Comparison of ENCODE assay signal across 18 cellular contexts in genomic region chr7:158945514-158945913, GRCh38.
DNase-seq lines count a peak whose midpoint lies in the region; ATAC-seq and TF ChIP-seq lines count a peak whose summit lies in the region.
"Had no signal": no experiment of that assay in that cellular context is flagged by ENCODE, and none has a peak within 500 bp of the region (broad histone marks: within the 10 kb centered on the region; RNA-seq: fewer than 3 reads in every experiment).

No MANE protein-coding gene starts in this region.

- no peak overlapping the region for H4K91ac ChIP-seq in H9 (ENCODE audit: insufficient read length, low read depth, low read length)

- no peak overlapping the region for H3K4ac ChIP-seq in H9 (ENCODE audit: low read depth, low read length)

- H3K4me1 Mint-ChIP-seq in Caco-2 (ENCODE audit: low read depth, unreplicated experiment) = no peaks in the 10 kb centered on the region
- H3K4me1 Mint-ChIP-seq in H9 = no peaks in the 10 kb centered on the region
- H3K4me1 Mint-ChIP-seq: CD8-positive, alpha-beta memory T cell had no signal

- H3K56ac ChIP-seq in H9 (ENCODE audit: insufficient read length, low read depth, low read length) = no peak overlapping the region

- no peak overlapping the region for H3K4me3 Mint-ChIP-seq in Caco-2 (ENCODE audit: unreplicated experiment)
- no peak overlapping the region for H3K4me3 Mint-ChIP-seq in H9
- H3K4me3 Mint-ChIP-seq: CD8-positive, alpha-beta memory T cell had no signal

- no peak overlapping the region for H2AFZ ChIP-seq in H9 (ENCODE audit: low read length)

- DNase-seq in Caco-2 (peak in 1 of 2 experiments; percentile 26), H9 (no peak), mesenteric fat pad (ENCODE audit: low spot score) (peak; percentile 68), KG1 (lab: John Stamatoyannopoulos, UW) (no peak)
- DNase-seq in activated naive CD4-positive, alpha-beta T cell treated with anti-CD3 and anti-CD28 coated beads, Interleukin-2, amount 50 U/mL, for 16 hours = no peak
- DNase-seq: C1 segment of cervical spinal cord; CD8-positive, alpha-beta memory T cell; DMS79 treated with DMSO at 0.1 percent for 48 hours; HCEC 1CT; NCI-H1105 treated with DMSO at 0.1 percent for 48 hours; NCI-H1694; NCI-H2107; NCI-H2227 treated with DMSO at 0.1 percent for 48 hours; NCI-H524 treated with DMSO at 0.1 percent for 48 hours; SHP77 had no signal

- no peak overlapping the region for H3K23ac ChIP-seq in H9 (ENCODE audit: insufficient read length, low read depth, low read length)

- peaks cover 2% of the 10 kb centered on the region for H3K36me3 ChIP-seq in Caco-2 (ENCODE audit: control insufficient read depth, insufficient read depth, low read length)

- peaks cover 13% of the 10 kb centered on the region for H3K9me3 Mint-ChIP-seq in Caco-2 (ENCODE audit: unreplicated experiment)
- H3K9me3 Mint-ChIP-seq in H9 = peaks cover 13% of the 10 kb centered on the region in 2 experiments; a peak in 4 of 5 replicates

- H3K27ac Mint-ChIP-seq in Caco-2 (ENCODE audit: unreplicated experiment) (no peak overlapping the region), H9 (no peak overlapping the region)
- H3K27ac Mint-ChIP-seq: CD8-positive, alpha-beta memory T cell had no signal

- H3K4me2 ChIP-seq in H9 (ENCODE audit: insufficient read depth, insufficient read length, low read length) = no peak overlapping the region

- H3K18ac ChIP-seq in H9 (ENCODE audit: insufficient read length, low read depth, low read length) = no peak overlapping the region

- ATAC-seq in GM21737 (IDR thresholded peaks at IDR 0.05; ENCODE audit: unreplicated experiment) = no peak

- no peaks in the 10 kb centered on the region for H4K20me1 ChIP-seq in H9 (ENCODE audit: control insufficient read depth, insufficient read depth, insufficient read length)

- POLR2A ChIA-PET in Caco-2 (lab: Charles Lee) = no interaction called here

- no peak overlapping the region for H2BK5ac ChIP-seq in H9 (ENCODE audit: insufficient read length, low read length)

- CTCF ChIA-PET in Caco-2 (lab: Charles Lee) = no interaction called here

- peaks cover 19% of the 10 kb centered on the region for H3K36me3 Mint-ChIP-seq in Caco-2 (ENCODE audit: insufficient read depth, unreplicated experiment)
- peaks cover 32 to 67% (median 61%) of the 10 kb centered on the region in 3 experiments for H3K36me3 Mint-ChIP-seq in H9 (ENCODE audit: insufficient read depth in 1 of 3, low read depth in 3 of 3)

- TSS peak; percentile 33 for BruUV-seq in Caco-2 (replicated peaks; lab: Mats Ljungman, UMichigan)

- no peak overlapping the region for H2BK120ac ChIP-seq in H9 (ENCODE audit: low read depth, low read length, poor library complexity, severe bottlenecking)

- no peak overlapping the region for H4K8ac ChIP-seq in H9 (replicated peaks; ENCODE audit: insufficient read length, low read depth, low read length)

- H3K27ac ChIP-seq in H9 (ENCODE audit: insufficient read length, low read depth, low read length) (no peak overlapping the region), cingulate gyrus (ENCODE audit: low read depth, low read length) (peak overlapping the region; percentile 60)
- H3K27ac ChIP-seq: SK-N-MC had no signal

- no peak overlapping the region for H2BK20ac ChIP-seq in H9 (ENCODE audit: low read depth, low read length, poor library complexity, severe bottlenecking)

- no peak overlapping the region for H3K14ac ChIP-seq in H9 (ENCODE audit: insufficient read depth, low read length)

- H3K4me3 ChIP-seq in Caco-2 (ENCODE audit: low read depth, low read length) = no peak overlapping the region
- H3K4me3 ChIP-seq: SK-N-MC had no signal

- no peak overlapping the region for H3K9ac ChIP-seq in H9 (ENCODE audit: extremely low read depth, insufficient read length, low read length)

- H3K79me2 ChIP-seq in H9 (ENCODE audit: insufficient read depth, low read length) = 0 out of 2 replicates have a peak, but pooled peaks cover 2% of the 10 kb centered on the region

- WGBS in H9 (ENCODE audit: extremely low coverage, insufficient read length, low lambda C conversion rate) = no CpG with 5 or more reads among the region's 12 CpGs

- no peaks in the 10 kb centered on the region for H3K4me1 ChIP-seq in Caco-2
- H3K4me1 ChIP-seq in H9 (ENCODE audit: insufficient read depth, low read length) = no peaks in the 10 kb centered on the region

- no peak overlapping the region for H2AK5ac ChIP-seq in H9 (ENCODE audit: insufficient read length, low read length)

- H3T11ph ChIP-seq in H9 (ENCODE audit: low read length) = no peak overlapping the region

- H4K5ac ChIP-seq in H9 (ENCODE audit: insufficient read length, low read depth, low read length) = no peak overlapping the region

- no peaks in the 10 kb centered on the region for H3K79me1 ChIP-seq in H9 (ENCODE audit: insufficient read depth, low read depth, low read length, poor library complexity, severe bottlenecking)

- TF ChIP-seq CTCF in Caco-2 (IDR thresholded peaks at IDR 0.05; ENCODE audit: insufficient read depth in 1 of 2, low read depth in 1 of 2, low read length in 1 of 2, severe bottlenecking in 1 of 2, unreplicated experiment in 1 of 2) (peak in 1 of 2 experiments; percentile 2), H9 (conservative IDR thresholded peaks at IDR 0.05) (peak; percentile 32; the same call in 2 of the 3 replicates)

- intact Hi-C loops in Caco-2 (cut with micrococcal nuclease; ENCODE audit: unreplicated experiment) = no loop called here

- H3K9me3 ChIP-seq in Caco-2 = no peaks in the 10 kb centered on the region
- H3K9me3 ChIP-seq in H9 (ENCODE audit: control insufficient read depth, low read depth, low read length) = no peaks in the 10 kb centered on the region

- H3K27me3 ChIP-seq in Caco-2 (replicated peaks; ENCODE audit: control insufficient read depth, insufficient read depth, low read length) (no peaks in the 10 kb centered on the region), H9 (ENCODE audit: insufficient read depth, low read length) (no peaks in the 10 kb centered on the region)

- H2BK12ac ChIP-seq in H9 (ENCODE audit: insufficient read length, low read depth, low read length) = no peak overlapping the region

- no peak overlapping the region for H2BK15ac ChIP-seq in H9 (ENCODE audit: low read depth, low read length)

- H3K23me2 ChIP-seq in H9 (ENCODE audit: insufficient read length, low read depth, low read length, poor library complexity, severe bottlenecking) = no peaks in the 10 kb centered on the region

- H3K27me3 Mint-ChIP-seq in Caco-2 (ENCODE audit: insufficient read depth, unreplicated experiment) (no peaks in the 10 kb centered on the region), H9 (ENCODE audit: low read depth) (no peaks in the 10 kb centered on the region)
- H3K27me3 Mint-ChIP-seq: CD8-positive, alpha-beta memory T cell had no signal
